In the genomic region with DNA sequence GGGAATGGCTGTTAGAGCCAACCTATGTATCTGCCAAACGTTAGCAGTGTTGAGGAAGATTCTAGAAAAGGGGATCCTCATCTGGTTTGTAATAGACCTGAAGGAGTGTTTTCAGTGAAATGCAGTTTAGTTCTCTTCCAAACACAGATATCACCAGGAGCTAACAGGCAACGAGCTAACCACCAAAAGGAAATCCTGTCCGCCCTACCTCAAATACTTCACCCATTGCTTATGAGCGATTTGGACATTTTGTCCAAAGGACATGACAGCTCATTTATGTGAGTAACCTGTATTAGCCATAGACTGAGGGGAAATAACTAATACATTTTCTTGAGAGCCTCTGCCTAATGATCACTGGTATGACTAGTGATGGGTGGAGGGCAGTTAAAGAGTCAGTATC, we compare ENCODE assay signal across 8 cellular contexts. TPM values are rescaled to one million over a fixed set of nuclear protein-coding genes. Genes with fewer than 3 reads are reported as not detected.
DNase-seq lines count a peak whose midpoint lies in the region; ATAC-seq lines count a peak whose summit lies in the region.

No MANE protein-coding gene starts in this region.

- peaks cover 11% of the 10 kb centered on the region for H3K27me3 ChIP-seq in iPS-18a (ENCODE audit: control insufficient read depth, insufficient read depth, low read length)

- peaks cover 32% of the 10 kb centered on the region for H3K27me3 Mint-ChIP-seq in activated T-cell treated with anti-CD3 and anti-CD28 coated beads, Interleukin-2, amount 50 U/mL, for 72 hours (ENCODE audit: low read depth)
- H3K27me3 Mint-ChIP-seq in activated CD4-positive, alpha-beta memory T cell treated with anti-CD3 and anti-CD28 coated beads, Interleukin-2, amount 10 ng/mL, durations not matched to agents 7 days and 5 days: peaks cover 24% of the 10 kb centered on the region
- peaks cover 19% of the 10 kb centered on the region for H3K27me3 Mint-ChIP-seq in stimulated activated naive CD8-positive, alpha-beta T cell treated with anti-CD3 and anti-CD28 coated beads, Interleukin-15, amount 100 ng/mL, for 72 hours

- no peaks in the 10 kb centered on the region for H3K36me3 Mint-ChIP-seq in activated T-cell treated with anti-CD3 and anti-CD28 coated beads, Interleukin-2, amount 50 U/mL, for 72 hours (ENCODE audit: insufficient read depth in 2 of 2)
- H3K36me3 Mint-ChIP-seq in activated CD4-positive, alpha-beta memory T cell treated with anti-CD3 and anti-CD28 coated beads, Interleukin-2, amount 10 ng/mL, durations not matched to agents 7 days and 5 days (ENCODE audit: low read depth): peaks cover under 1% of the 10 kb centered on the region

- H3K9me3 Mint-ChIP-seq in activated T-cell treated with anti-CD3 and anti-CD28 coated beads, Interleukin-2, amount 50 U/mL, for 72 hours: no peaks in the 10 kb centered on the region
- no peaks in the 10 kb centered on the region for H3K9me3 Mint-ChIP-seq in activated CD4-positive, alpha-beta memory T cell treated with anti-CD3 and anti-CD28 coated beads, Interleukin-2, amount 10 ng/mL, durations not matched to agents 7 days and 5 days
- H3K9me3 Mint-ChIP-seq in stimulated activated naive CD8-positive, alpha-beta T cell treated with anti-CD3 and anti-CD28 coated beads, Interleukin-15, amount 100 ng/mL, for 72 hours: no peaks in the 10 kb centered on the region

- H3K9me3 ChIP-seq in iPS-18a (ENCODE audit: control insufficient read depth, low read depth, low read length): no peaks in the 10 kb centered on the region

- H3K27ac Mint-ChIP-seq in activated T-cell treated with anti-CD3 and anti-CD28 coated beads, Interleukin-2, amount 50 U/mL, for 72 hours: no peak overlapping the region
- peak overlapping the region; percentile 17 for H3K27ac Mint-ChIP-seq in activated CD4-positive, alpha-beta memory T cell treated with anti-CD3 and anti-CD28 coated beads, Interleukin-2, amount 10 ng/mL, durations not matched to agents 7 days and 5 days
- no peak overlapping the region for H3K27ac Mint-ChIP-seq in stimulated activated naive CD8-positive, alpha-beta T cell treated with anti-CD3 and anti-CD28 coated beads, Interleukin-15, amount 100 ng/mL, for 72 hours

- no peak overlapping the region for H3K27ac ChIP-seq in iPS-18a (ENCODE audit: low read length)

- CTCF ChIA-PET in activated CD4-positive, alpha-beta memory T cell treated with anti-CD3 and anti-CD28 coated beads, Interleukin-2, amount 10 ng/mL, durations not matched to agents 7 days and 5 days (lab: Charles Lee): interaction anchor here (0.9 to 3.0 kb wide), 4 partner anchors 15 to 56 kb away, joined by 3 to 10 read pairs (median 6); a partner anchor contains a TSS

- H3K4me1 ChIP-seq in iPS-18a (ENCODE audit: control insufficient read depth, low read depth, low read length): peaks cover 11% of the 10 kb centered on the region

- H3K4me1 Mint-ChIP-seq in activated T-cell treated with anti-CD3 and anti-CD28 coated beads, Interleukin-2, amount 50 U/mL, for 72 hours (ENCODE audit: low read depth): peaks cover 18% of the 10 kb centered on the region
- peaks cover 20% of the 10 kb centered on the region for H3K4me1 Mint-ChIP-seq in activated CD4-positive, alpha-beta memory T cell treated with anti-CD3 and anti-CD28 coated beads, Interleukin-2, amount 10 ng/mL, durations not matched to agents 7 days and 5 days
- H3K4me1 Mint-ChIP-seq in stimulated activated naive CD8-positive, alpha-beta T cell treated with anti-CD3 and anti-CD28 coated beads, Interleukin-15, amount 100 ng/mL, for 72 hours: peaks cover 20% of the 10 kb centered on the region

- POLR2A ChIA-PET in activated CD4-positive, alpha-beta memory T cell treated with anti-CD3 and anti-CD28 coated beads, Interleukin-2, amount 10 ng/mL, durations not matched to agents 7 days and 5 days (lab: Charles Lee): interaction anchor here (1.2 to 3.0 kb wide), 5 partner anchors 11 to 73 kb away, joined by 3 to 30 read pairs (median 6); a partner anchor contains a TSS

- H3K4me3 Mint-ChIP-seq in activated T-cell treated with anti-CD3 and anti-CD28 coated beads, Interleukin-2, amount 50 U/mL, for 72 hours: peak overlapping the region; percentile 92 to 93
- peak overlapping the region; percentile 77 for H3K4me3 Mint-ChIP-seq in activated CD4-positive, alpha-beta memory T cell treated with anti-CD3 and anti-CD28 coated beads, Interleukin-2, amount 10 ng/mL, durations not matched to agents 7 days and 5 days
- peak overlapping the region; percentile 88 to 90 for H3K4me3 Mint-ChIP-seq in stimulated activated naive CD8-positive, alpha-beta T cell treated with anti-CD3 and anti-CD28 coated beads, Interleukin-15, amount 100 ng/mL, for 72 hours

- no peak for DNase-seq in activated T-cell treated with anti-CD3 and anti-CD28 coated beads, Interleukin-2, amount 50 U/mL, for 72 hours
- DNase-seq in activated T-cell treated with anti-CD3 and anti-CD28 coated beads for 4 hours (no peak), NCI-H82 treated with DMSO at 0.1 percent for 48 hours (lab: John Stamatoyannopoulos, UW; ENCODE audit: unreplicated experiment) (no peak)
- no peak for DNase-seq in activated CD4-positive, alpha-beta memory T cell treated with anti-CD3 and anti-CD28 coated beads, Interleukin-2, amount 10 ng/mL, durations not matched to agents 7 days and 5 days
- no peak for DNase-seq in stimulated activated naive CD8-positive, alpha-beta T cell treated with anti-CD3 and anti-CD28 coated beads, Interleukin-15, amount 100 ng/mL, for 72 hours

- no peaks in the 10 kb centered on the region for H3K36me3 ChIP-seq in iPS-18a (ENCODE audit: control insufficient read depth, low read depth, low read length)

- peak overlapping the region; percentile 36 for H3K9ac ChIP-seq in iPS-18a (ENCODE audit: low read length)

- peak overlapping the region; percentile 63 for H3K4me3 ChIP-seq in iPS-18a (ENCODE audit: low read length)

- ATAC-seq in activated T-cell treated with anti-CD3 and anti-CD28 coated beads, Interleukin-2, amount 50 U/mL, for 72 hours (replicated peaks in 1 of 2): no peak
- ATAC-seq in stimulated activated naive CD8-positive, alpha-beta T cell treated with anti-CD3 and anti-CD28 coated beads, Interleukin-15, amount 100 ng/mL, for 72 hours: no peak
- ATAC-seq in GM21360 (IDR thresholded peaks at IDR 0.05; ENCODE audit: unreplicated experiment) (no peak), GM19452 (IDR thresholded peaks at IDR 0.05; ENCODE audit: unreplicated experiment) (no peak)

RNA-seq across cellular contexts. Expression of a gene that starts 0.7 kb away (rescaled TPM):
- not detected for total RNA-seq in activated T-cell treated with anti-CD3 and anti-CD28 coated beads, Interleukin-2, amount 50 U/mL, for 72 hours
- total RNA-seq in activated CD4-positive, alpha-beta memory T cell treated with anti-CD3 and anti-CD28 coated beads, Interleukin-2, amount 10 ng/mL, durations not matched to agents 7 days and 5 days: not detected

RNA-seq across cellular contexts. Expression of a gene that starts 34.9 kb away (rescaled TPM):
- total RNA-seq in activated T-cell treated with anti-CD3 and anti-CD28 coated beads, Interleukin-2, amount 50 U/mL, for 72 hours: 10 to 100 TPM; 10.0 to 35.5 TPM
- 100 to 1,000 TPM; 153 to 158 TPM for total RNA-seq in activated CD4-positive, alpha-beta memory T cell treated with anti-CD3 and anti-CD28 coated beads, Interleukin-2, amount 10 ng/mL, durations not matched to agents 7 days and 5 days

Comparison
In these comparisons a context has a peak if more than half of its experiments do, and no peak if none do; other contexts are left out.
1. RNA of a gene that starts 34.9 kb away (total RNA-seq): 153 to 158 TPM in activated CD4-positive, alpha-beta memory T cell treated with anti-CD3 and anti-CD28 coated beads, Interleukin-2, amount 10 ng/mL, durations not matched to agents 7 days and 5 days; 10.0 to 35.5 TPM in activated T-cell treated with anti-CD3 and anti-CD28 coated beads, Interleukin-2, amount 50 U/mL, for 72 hours; every median in the first group is over 4 times any median in the second.
2. Peak in every context shown above with its lines, with median percentiles within 50 percentile points of each other: H3K4me3 Mint-ChIP-seq.